9 cellular contexts compared by ENCODE assay signal in the genomic region with DNA sequence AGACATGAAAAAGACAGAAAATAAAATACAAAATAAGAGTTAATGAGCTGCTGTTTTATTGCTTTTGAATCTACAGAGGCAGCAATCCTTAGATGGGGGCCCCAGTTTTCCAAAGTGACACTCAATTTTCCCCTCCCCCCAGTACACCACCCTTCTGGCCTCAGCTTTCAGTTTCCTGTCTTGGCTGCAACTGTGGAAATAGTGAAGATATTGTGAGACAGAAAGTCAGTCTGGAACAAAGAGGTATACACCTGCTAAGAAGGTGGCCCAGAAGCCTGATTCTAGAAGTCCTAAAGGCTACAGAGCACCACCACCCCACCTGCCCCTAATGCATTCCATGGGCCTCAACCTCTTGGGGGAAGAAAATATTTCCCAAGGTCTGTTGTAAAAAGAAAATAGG. TPM values are rescaled to one million over a fixed set of nuclear protein-coding genes. Genes with fewer than 3 reads are reported as not detected.
DNase-seq lines count a peak whose midpoint lies in the region; ATAC-seq and TF ChIP-seq lines count a peak whose summit lies in the region.
"Had no signal": no experiment of that assay in that cellular context is flagged by ENCODE, and none has a peak within 500 bp of the region (broad histone marks: within the 10 kb centered on the region; RNA-seq: fewer than 3 reads in every experiment).

No MANE protein-coding gene starts in this region.

- H3F3A ChIP-seq in Loucy (ENCODE audit: low read depth): no peaks in the 10 kb centered on the region

- peak overlapping the region; percentile 54 for H3K4me3 ChIP-seq in Loucy (ENCODE audit: low read length, poor library complexity, severe bottlenecking)
- no peak overlapping the region for H3K4me3 ChIP-seq in CD8-positive, alpha-beta T cell (ENCODE audit: low read depth, low read length)

- H3K4me3 Mint-ChIP-seq in MCF 10A (ENCODE audit: unreplicated experiment) (peak overlapping the region; percentile 91), neural crest cell (peak overlapping the region; percentile 85)
- H3K4me3 Mint-ChIP-seq in CD8-positive, alpha-beta T cell: no peak overlapping the region

- H3K27me3 ChIP-seq in Loucy (ENCODE audit: insufficient read depth, low read length, poor library complexity, severe bottlenecking): no peaks in the 10 kb centered on the region
- H3K27me3 ChIP-seq in CD8-positive, alpha-beta T cell (ENCODE audit: insufficient read depth, low read length): no peaks in the 10 kb centered on the region

- H3K9me3 Mint-ChIP-seq in MCF 10A (ENCODE audit: unreplicated experiment) (no peaks in the 10 kb centered on the region), neural crest cell (no peaks in the 10 kb centered on the region)
- H3K9me3 Mint-ChIP-seq in CD8-positive, alpha-beta T cell: no peaks in the 10 kb centered on the region

- peaks cover 23% of the 10 kb centered on the region for H3K4me1 ChIP-seq in ES-I3 (ENCODE audit: insufficient read depth, low read length)
- peaks cover 25% of the 10 kb centered on the region for H3K4me1 ChIP-seq in Loucy (ENCODE audit: insufficient read depth, low read length, poor library complexity, severe bottlenecking)
- H3K4me1 ChIP-seq in CD8-positive, alpha-beta T cell (ENCODE audit: insufficient read depth, low read length): peaks cover 5% of the 10 kb centered on the region

- H2AFZ ChIP-seq in Loucy (ENCODE audit: low read length): peak overlapping the region; percentile 47

- H3K9ac ChIP-seq in ES-I3 (ENCODE audit: low read depth, low read length): peak overlapping the region; percentile 50; the same call in 1 of the 2 replicates
- H3K9ac ChIP-seq in Loucy (ENCODE audit: low read depth, low read length, poor library complexity, severe bottlenecking): peak overlapping the region; percentile 67

- intact Hi-C loops in MCF 10A (cut with micrococcal nuclease): no loop called here
- intact Hi-C loops in CD8-positive, alpha-beta T cell (cut with DNase I, micrococcal nuclease): no loop called here

- no peaks in the 10 kb centered on the region for H3K9me2 ChIP-seq in Loucy (replicated peaks; ENCODE audit: low read depth, low read length)

- POLR2A ChIA-PET in MCF 10A (lab: Yijun Ruan, JAX): interaction anchor here (0.6 to 9.2 kb wide), 22 partner anchors 10 to 426 kb away, joined by 3 to 273 read pairs (median 5); partner anchors contain the start of genes BOLA1, OTUD7B, PLEKHO1 and RPRD2
- POLR2A ChIA-PET in CD8-positive, alpha-beta T cell (lab: Charles Lee): interaction anchor here (1.0 kb wide), 1 partner anchor 51 kb away, joined by 3 read pairs; a partner anchor contains a TSS

- no peaks in the 10 kb centered on the region for H3K79me2 ChIP-seq in Loucy (ENCODE audit: insufficient read depth, low read length)

- H3K4me1 Mint-ChIP-seq in MCF 10A (ENCODE audit: insufficient read depth, unreplicated experiment) (peaks cover 48% of the 10 kb centered on the region), neural crest cell (peaks cover 42% of the 10 kb centered on the region)
- peaks cover 14% of the 10 kb centered on the region for H3K4me1 Mint-ChIP-seq in CD8-positive, alpha-beta T cell (ENCODE audit: low read depth)

- DNase-seq in MCF 10A (ENCODE audit: unreplicated experiment) (no peak), neural crest cell (ENCODE audit: low read depth, low spot score) (no peak), retina (no peak), activated gamma-delta T cell treated with Interleukin-2 at 50 U/mL for 16 hours (no peak), caudate nucleus (lab: John Stamatoyannopoulos, UW) (no peak)
- DNase-seq in CD8-positive, alpha-beta T cell: no peak

- no TSS peak for BruUV-seq in MCF 10A (replicated peaks; lab: Mats Ljungman, UMichigan)

- H3K27ac Mint-ChIP-seq in MCF 10A (ENCODE audit: low read depth, unreplicated experiment): peak overlapping the region; percentile 93
- no peak overlapping the region for H3K27ac Mint-ChIP-seq in neural crest cell (ENCODE audit: unreplicated experiment)
- H3K27ac Mint-ChIP-seq in CD8-positive, alpha-beta T cell: no peak overlapping the region

- TF ChIP-seq CTCF in Loucy (conservative IDR thresholded peaks at IDR 0.05; ENCODE audit: low read length): no peak
- no peak for TF ChIP-seq CTCF in MCF 10A (IDR thresholded peaks at IDR 0.05; ENCODE audit: unreplicated experiment)
- no peak for TF ChIP-seq CTCF in neural crest cell (conservative IDR thresholded peaks at IDR 0.05)
- TF ChIP-seq CTCF in CD8-positive, alpha-beta T cell (IDR thresholded peaks at IDR 0.05): no peak

- H3K36me3 ChIP-seq in ES-I3 (ENCODE audit: insufficient read depth, low read length) (no peaks in the 10 kb centered on the region), Loucy (ENCODE audit: insufficient read depth, low read length) (no peaks in the 10 kb centered on the region)
- H3K36me3 ChIP-seq in CD8-positive, alpha-beta T cell (ENCODE audit: insufficient read depth, low read length): no peaks in the 10 kb centered on the region

- H3K9me3 ChIP-seq in ES-I3 (ENCODE audit: control insufficient read depth, insufficient read depth, low read length): no peaks in the 10 kb centered on the region
- H3K9me3 ChIP-seq in Loucy (ENCODE audit: insufficient read depth, low read depth, low read length): no peaks in the 10 kb centered on the region
- H3K9me3 ChIP-seq in CD8-positive, alpha-beta T cell (ENCODE audit: low read length): no peaks in the 10 kb centered on the region

- H3K27me3 Mint-ChIP-seq in MCF 10A (ENCODE audit: insufficient read depth, unreplicated experiment): no peaks in the 10 kb centered on the region
- no peaks in the 10 kb centered on the region for H3K27me3 Mint-ChIP-seq in neural crest cell (ENCODE audit: low read depth)
- H3K27me3 Mint-ChIP-seq in CD8-positive, alpha-beta T cell (ENCODE audit: low read depth): peaks cover 3% of the 10 kb centered on the region

- ATAC-seq in CD8-positive, alpha-beta T cell: no peak
- ATAC-seq: K562 had no signal

- H4K20me1 ChIP-seq in Loucy (ENCODE audit: insufficient read depth, low read length, poor library complexity, severe bottlenecking): no peaks in the 10 kb centered on the region

- H3K4me2 ChIP-seq in Loucy (ENCODE audit: low read depth, low read length, poor library complexity, severe bottlenecking): peak overlapping the region; percentile 69

- CTCF ChIA-PET in MCF 10A (lab: Yijun Ruan, JAX): interaction anchor here (0.6 to 1.5 kb wide), 9 partner anchors 9 to 126 kb away, joined by 3 to 6 read pairs (median 3); partner anchors contain the start of gene SF3B4
- CTCF ChIA-PET in CD8-positive, alpha-beta T cell (lab: Charles Lee): no interaction called here

- H3K36me3 Mint-ChIP-seq in MCF 10A (ENCODE audit: insufficient read depth, unreplicated experiment) (peaks cover 4% of the 10 kb centered on the region), neural crest cell (ENCODE audit: low read depth) (no peaks in the 10 kb centered on the region)
- H3K36me3 Mint-ChIP-seq in CD8-positive, alpha-beta T cell: no peaks in the 10 kb centered on the region

- H3K27ac ChIP-seq in CD8-positive, alpha-beta T cell (ENCODE audit: low read depth, low read length): no peak overlapping the region
- no peak overlapping the region for H3K27ac ChIP-seq in caudate nucleus (ENCODE audit: low read depth, low read length)

RNA-seq across cellular contexts. Expression of gene MTMR11, which starts 1.1 kb away (rescaled TPM):
- total RNA-seq in MCF 10A (2022): 23.8 and 33.5 TPM in 2 replicates
- 4.5 and 6.3 TPM in 2 replicates for total RNA-seq in neural crest cell
- under 1 TPM in 1 of 2 experiments, not detected in 1; 0.14 TPM for total RNA-seq in CD8-positive, alpha-beta T cell

RNA-seq across cellular contexts. Expression of gene SF3B4, which starts 10.2 kb away (rescaled TPM):
- total RNA-seq in MCF 10A (2022) (79.2 and 99.2 TPM in 2 replicates), neural crest cell (90.9 and 95.3 TPM in 2 replicates)
- 10 to 100 TPM; 52.0 to 59.1 TPM for total RNA-seq in CD8-positive, alpha-beta T cell

RNA-seq across cellular contexts. Expression of gene SV2A, which starts 20.1 kb away (rescaled TPM):
- total RNA-seq in MCF 10A (2022) (0.12 TPM in 1 of 2 replicates, not detected in the other), neural crest cell (48.4 and 49.5 TPM in 2 replicates)
- 1 to 10 TPM; 2.9 to 3.3 TPM for total RNA-seq in CD8-positive, alpha-beta T cell

RNA-seq across cellular contexts. Expression of gene BOLA1, which starts 38.4 kb away (rescaled TPM):
- total RNA-seq in MCF 10A (2022) (17.4 and 22.4 TPM in 2 replicates), neural crest cell (10.1 TPM in 2 replicates)
- 1 to 10 TPM; 3.3 to 4.0 TPM for total RNA-seq in CD8-positive, alpha-beta T cell

Comparison
In these comparisons a context has a peak if more than half of its experiments do, and no peak if none do; other contexts are left out.
1. RNA of gene SV2A, which starts 20.1 kb away (total RNA-seq): 48.4 to 49.5 TPM in neural crest cell; 2.9 to 3.3 TPM in CD8-positive, alpha-beta T cell and 0.12 TPM in MCF 10A; every median in the first group is over 10 times any median in the second.